ENCODE assay signal across 1 cellular context in the genomic region with DNA sequence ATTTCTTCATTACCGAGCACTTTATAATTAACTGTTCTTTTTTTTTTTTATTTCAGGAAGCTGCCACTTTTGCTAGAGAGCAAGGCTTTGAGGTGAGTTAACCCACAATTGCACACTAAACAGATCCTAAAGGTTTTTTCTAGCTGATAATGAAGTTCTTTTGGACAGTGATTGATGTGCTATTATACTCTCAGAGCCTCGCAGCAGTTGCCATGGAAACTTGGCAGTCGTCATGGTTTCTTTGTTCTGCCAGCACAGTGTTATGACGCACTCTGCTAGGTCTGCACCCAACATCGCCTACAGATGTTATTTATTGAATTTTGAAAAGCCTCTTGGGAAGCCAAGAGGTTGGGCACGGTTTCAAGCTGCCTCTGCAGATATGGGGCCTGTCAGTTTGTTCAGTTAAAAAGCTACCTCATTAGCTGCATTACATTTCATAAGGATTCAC.
TF ChIP-seq lines count a peak whose summit lies in the region.

No MANE protein-coding gene starts in this region.

TF ChIP-seq in liver, 16 proteins besides CTCF, POLR2A, EP300 and RAD21 (continued from another document):
- TF ChIP-seq REST (IDR thresholded peaks at IDR 0.05) (peak; percentile 74), NR2F2 (IDR thresholded peaks at IDR 0.05) (peak; percentile 84), SP1 (IDR thresholded peaks at IDR 0.05) (peak; percentile 82), HNF4A (conservative IDR thresholded peaks at IDR 0.05) (peak; percentile 57 to 79), TAF1 (conservative IDR thresholded peaks at IDR 0.05) (peak; percentile 28), ATF3 (IDR thresholded peaks at IDR 0.05) (peak; percentile 32), FOXA1 (IDR thresholded peaks at IDR 0.05) (no peak), YY1 (IDR thresholded peaks at IDR 0.05) (peak; percentile 87), EGR1 (IDR thresholded peaks at IDR 0.05; ENCODE audit: low read depth in 2 of 2) (no peak)
- TF ChIP-seq, protein P1, sequence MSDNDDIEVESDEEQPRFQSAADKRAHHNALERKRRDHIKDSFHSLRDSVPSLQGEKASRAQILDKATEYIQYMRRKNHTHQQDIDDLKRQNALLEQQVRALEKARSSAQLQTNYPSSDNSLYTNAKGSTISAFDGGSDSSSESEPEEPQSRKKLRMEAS (IDR thresholded peaks at IDR 0.05), result peak; percentile 55
- TF ChIP-seq, protein P2, sequence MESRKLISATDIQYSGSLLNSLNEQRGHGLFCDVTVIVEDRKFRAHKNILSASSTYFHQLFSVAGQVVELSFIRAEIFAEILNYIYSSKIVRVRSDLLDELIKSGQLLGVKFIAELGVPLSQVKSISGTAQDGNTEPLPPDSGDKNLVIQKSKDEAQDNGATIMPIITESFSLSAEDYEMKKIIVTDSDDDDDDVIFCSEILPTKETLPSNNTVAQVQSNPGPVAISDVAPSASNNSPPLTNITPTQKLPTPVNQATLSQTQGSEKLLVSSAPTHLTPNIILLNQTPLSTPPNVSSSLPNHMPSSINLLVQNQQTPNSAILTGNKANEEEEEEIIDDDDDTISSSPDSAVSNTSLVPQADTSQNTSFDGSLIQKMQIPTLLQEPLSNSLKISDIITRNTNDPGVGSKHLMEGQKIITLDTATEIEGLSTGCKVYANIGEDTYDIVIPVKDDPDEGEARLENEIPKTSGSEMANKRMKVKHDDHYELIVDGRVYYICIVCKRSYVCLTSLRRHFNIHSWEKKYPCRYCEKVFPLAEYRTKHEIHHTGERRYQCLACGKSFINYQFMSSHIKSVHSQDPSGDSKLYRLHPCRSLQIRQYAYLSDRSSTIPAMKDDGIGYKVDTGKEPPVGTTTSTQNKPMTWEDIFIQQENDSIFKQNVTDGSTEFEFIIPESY (IDR thresholded peaks at IDR 0.05), result peak; percentile 77
TF ChIP-seq in liver: peak in this region for 13.
